1 cellular context compared by ENCODE assay signal in the genomic region with DNA sequence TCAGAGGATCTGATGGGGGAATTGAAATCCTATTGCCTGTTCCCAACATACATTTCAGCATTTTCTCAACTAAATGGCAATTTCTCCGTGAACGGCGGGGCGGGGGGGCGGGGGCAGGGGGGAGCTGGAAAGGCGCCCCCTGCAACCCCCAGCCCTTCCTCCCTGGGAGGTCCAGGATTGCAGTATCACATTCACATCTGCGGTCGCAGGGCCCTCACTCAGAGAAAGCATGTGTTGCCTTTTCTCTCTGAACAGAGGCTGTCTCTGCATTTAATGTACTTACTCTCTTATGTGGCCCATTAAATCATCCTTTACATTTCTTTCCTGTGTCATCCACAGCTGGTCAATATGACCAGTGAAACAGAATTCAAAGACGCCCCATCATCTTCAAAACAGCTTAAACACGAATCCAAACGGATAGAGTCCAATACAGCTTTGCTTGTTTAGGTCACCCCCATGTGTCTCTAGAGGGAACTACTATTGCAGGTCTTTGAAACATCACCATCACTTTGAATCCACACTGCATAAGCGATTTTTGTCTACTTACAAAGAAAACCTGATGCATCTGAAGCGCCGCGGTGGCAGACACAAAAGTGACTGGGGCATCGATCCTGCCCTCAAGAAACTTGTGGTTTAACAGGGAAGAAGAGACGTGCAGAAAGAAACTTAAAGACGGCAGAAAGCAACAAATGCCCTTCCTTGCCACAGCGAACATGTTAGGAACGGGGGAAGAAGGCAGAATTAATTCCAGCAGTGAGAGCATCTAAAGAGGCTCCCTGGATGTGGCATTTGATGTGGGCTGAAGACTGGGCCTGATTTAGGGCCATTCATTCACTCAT.
TF ChIP-seq lines count a peak whose summit lies in the region.

No MANE protein-coding gene starts in this region.

TF ChIP-seq in H1, 55 proteins besides CTCF, POLR2A, EP300 and RAD21:
- no peak for TF ChIP-seq KDM4A (IDR thresholded peaks at IDR 0.05; ENCODE audit: low read depth, low read length, severe bottlenecking)
- TF ChIP-seq NANOG (IDR thresholded peaks at IDR 0.05; ENCODE audit: insufficient read depth, low read depth, low read length, poor library complexity, severe bottlenecking) = no peak
- no peak for TF ChIP-seq CHD2 (IDR thresholded peaks at IDR 0.05; ENCODE audit: low read length)
- no peak for TF ChIP-seq BRCA1 (IDR thresholded peaks at IDR 0.05; ENCODE audit: low read depth, low read length)
- no peak for TF ChIP-seq GABPA (IDR thresholded peaks at IDR 0.05; ENCODE audit: borderline replicate concordance, insufficient read depth, low read length)
- TF ChIP-seq TEAD4 (IDR thresholded peaks at IDR 0.05; ENCODE audit: low read depth, low read length) = no peak
- no peak for TF ChIP-seq BCL11A (IDR thresholded peaks at IDR 0.05; ENCODE audit: low read depth in 2 of 2, low read length in 2 of 2)
- no peak for TF ChIP-seq CREB1 (IDR thresholded peaks at IDR 0.05)
- TF ChIP-seq YY1 (IDR thresholded peaks at IDR 0.05; ENCODE audit: low read depth, low read length) = no peak
- no peak for TF ChIP-seq MAFK (IDR thresholded peaks at IDR 0.05; ENCODE audit: low read depth, low read length)
- no peak for TF ChIP-seq RFX5 (IDR thresholded peaks at IDR 0.05; ENCODE audit: borderline replicate concordance, low read depth, low read length)
- TF ChIP-seq TAF1 (IDR thresholded peaks at IDR 0.05; ENCODE audit: low read depth, low read length) = no peak
- no peak for TF ChIP-seq RNF2 (IDR thresholded peaks at IDR 0.05; ENCODE audit: borderline replicate concordance, low read depth, low read length, missing control alignments, poor library complexity, severe bottlenecking)
- TF ChIP-seq NRF1 (IDR thresholded peaks at IDR 0.05; ENCODE audit: low read depth, low read length) = no peak
- no peak for TF ChIP-seq SAP30 (IDR thresholded peaks at IDR 0.05; ENCODE audit: insufficient read depth, insufficient replicate concordance, low read length)
- TF ChIP-seq TAF7 (optimal IDR thresholded peaks at IDR 0.05; ENCODE audit: borderline replicate concordance, low read depth, low read length) = no peak
- TF ChIP-seq EZH2 (IDR thresholded peaks at IDR 0.05; ENCODE audit: low read depth, low read length, severe bottlenecking) = no peak
- TF ChIP-seq POLR2AphosphoS5 (IDR thresholded peaks at IDR 0.05; ENCODE audit: low read depth, low read length) = no peak
- no peak for TF ChIP-seq POU5F1 (IDR thresholded peaks at IDR 0.05; ENCODE audit: low read depth, low read length)
- no peak for TF ChIP-seq EGR1 (IDR thresholded peaks at IDR 0.05; ENCODE audit: borderline replicate concordance, low read depth, low read length)
